Comparison of ENCODE assay signal across 25 cellular contexts in the genomic region with DNA sequence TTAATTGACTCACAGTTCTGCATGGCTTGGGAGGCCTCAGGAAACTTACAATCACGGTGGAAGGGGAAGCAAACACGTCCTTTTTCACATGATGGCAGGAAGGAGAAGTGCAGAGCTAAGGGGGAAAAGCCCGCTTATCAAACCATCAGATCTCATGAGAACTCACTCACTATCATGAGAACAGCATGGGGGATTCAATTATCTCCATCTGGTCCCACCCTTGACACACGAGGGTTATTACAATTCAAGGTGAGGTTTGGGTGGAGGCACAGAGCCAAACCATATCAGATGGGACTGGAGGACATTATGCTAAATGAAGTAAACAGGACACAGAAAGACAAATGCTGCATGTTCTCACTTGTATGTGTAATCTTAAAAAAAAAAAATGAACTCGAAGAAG.
"Had no signal": no experiment of that assay in that cellular context is flagged by ENCODE, and none has a peak within 500 bp of the region (broad histone marks: within the 10 kb centered on the region; RNA-seq: fewer than 3 reads in every experiment).

No MANE protein-coding gene starts in this region.

- H3K27ac Mint-ChIP-seq: activated CD8-positive, alpha-beta T cell treated with anti-CD3 and anti-CD28 coated beads, Interleukin-2, amount 10 ng/mL, durations not matched to agents 7 days and 5 days; activated naive CD8-positive, alpha-beta T cell treated with anti-CD3 and anti-CD28 coated beads, Interleukin-2, amount 10 ng/mL, durations not matched to agents 7 days and 5 days; T-cell had no signal

- H3K9me3 ChIP-seq: adrenal gland had no signal

- H3K36me3 Mint-ChIP-seq: activated naive CD8-positive, alpha-beta T cell treated with anti-CD3 and anti-CD28 coated beads, Interleukin-2, amount 10 ng/mL, durations not matched to agents 7 days and 5 days; T-cell had no signal

- H3K4me3 Mint-ChIP-seq: activated CD8-positive, alpha-beta T cell treated with anti-CD3 and anti-CD28 coated beads, Interleukin-2, amount 10 ng/mL, durations not matched to agents 7 days and 5 days; activated naive CD8-positive, alpha-beta T cell treated with anti-CD3 and anti-CD28 coated beads, Interleukin-2, amount 10 ng/mL, durations not matched to agents 7 days and 5 days; T-cell had no signal

- H3K27ac ChIP-seq: adrenal gland, SK-N-MC had no signal

- H3K4me1 ChIP-seq: adrenal gland had no signal

- FAIRE-seq: TTC549 had no signal

- H3K36me3 ChIP-seq: adrenal gland had no signal

- H3K4me3 ChIP-seq: adrenal gland, SK-N-MC had no signal

- ATAC-seq: activated CD4-positive, CD25-positive, alpha-beta regulatory T cell treated with anti-CD3 and anti-CD28 coated beads, Interleukin-2, amount 50 U/mL, for 24 hours; activated CD8-positive, alpha-beta T cell treated with anti-CD3 and anti-CD28 coated beads, Interleukin-2, amount 10 ng/mL, durations not matched to agents 7 days and 5 days; T-cell had no signal

- H3K27me3 ChIP-seq: adrenal gland had no signal

- H3K4me1 Mint-ChIP-seq: activated naive CD8-positive, alpha-beta T cell treated with anti-CD3 and anti-CD28 coated beads, Interleukin-2, amount 10 ng/mL, durations not matched to agents 7 days and 5 days; T-cell had no signal

- DNase-seq: activated CD4-positive, alpha-beta T cell treated with anti-CD3 and anti-CD28 coated beads for 48 hours; activated CD4-positive, alpha-beta T cell treated with anti-CD3 and anti-CD28 coated beads, Interleukin-2, amount 50 U/mL, for 4 hours; activated CD8-positive, alpha-beta memory T cell treated with anti-CD3 and anti-CD28 coated beads, Interleukin-2, amount 50 U/mL, for 48 hours; activated CD8-positive, alpha-beta T cell treated with anti-CD3 and anti-CD28 coated beads, Interleukin-2, amount 10 ng/mL, durations not matched to agents 7 days and 5 days; activated naive CD4-positive, alpha-beta T cell treated with anti-CD3 and anti-CD28 coated beads, Interleukin-2, amount 50 U/mL, for 16 hours; activated naive CD8-positive, alpha-beta T cell treated with anti-CD3 and anti-CD28 coated beads, Interleukin-2, amount 10 ng/mL, durations not matched to agents 7 days and 5 days; activated T-cell treated with anti-CD3 and anti-CD28 coated beads, Interleukin-2, amount 50 U/mL, for 1 hour; adrenal gland; anterior cingulate cortex; cerebellar nuclear complex; KG1; NCI-H1048; NCI-H1417 treated with DMSO at 0.1 percent for 48 hours; NCI-H187 treated with DMSO at 0.1 percent for 48 hours; NCI-H2227 treated with DMSO at 0.1 percent for 48 hours; NCI-H446 treated with DMSO at 0.1 percent for 48 hours; NCI-H524 treated with DMSO at 0.1 percent for 48 hours; NCI-H82; SIG-M5; T-cell; T-helper 2 cell; T1000 had no signal

- H3K9me3 Mint-ChIP-seq: T-cell had no signal
